In the genomic region with DNA sequence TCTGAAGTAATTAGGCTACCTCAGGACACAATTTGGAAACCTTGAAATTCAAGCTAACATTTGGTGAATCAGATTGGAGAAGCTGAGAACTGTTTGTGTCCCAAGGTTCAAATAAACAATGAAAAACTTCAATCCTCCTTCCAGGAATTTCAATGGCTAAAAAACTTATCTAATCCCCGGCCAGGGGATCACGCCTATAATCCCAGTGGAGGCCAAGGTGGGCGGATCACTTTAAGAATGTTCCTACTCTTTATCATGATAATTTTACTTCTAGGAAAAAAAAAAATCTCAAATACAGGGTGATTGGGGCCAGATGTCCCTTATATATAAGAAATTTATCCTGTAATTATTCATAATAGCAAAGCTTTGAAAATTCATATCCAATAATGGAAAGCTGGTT, we compare ENCODE assay signal across 6 cellular contexts.
"Had no signal": no experiment of that assay in that cellular context is flagged by ENCODE, and none has a peak within 500 bp of the region (broad histone marks: within the 10 kb centered on the region; RNA-seq: fewer than 3 reads in every experiment).

No MANE protein-coding gene starts in this region.

- H3K4me3 ChIP-seq: K562 had no signal

- ATAC-seq: HepG2, K562 had no signal

- H3K27ac ChIP-seq: HL-60 had no signal

- DNase-seq: IMR-90, KBM-7, KG1 had no signal
